In genomic region chr10:50415292-50415691, GRCh38 we compare ENCODE assay signal across 19 cellular contexts.
DNase-seq lines count a peak whose midpoint lies in the region; ATAC-seq, FAIRE-seq and TF ChIP-seq lines count a peak whose summit lies in the region.
"Had no signal": no experiment of that assay in that cellular context is flagged by ENCODE, and none has a peak within 500 bp of the region (broad histone marks: within the 10 kb centered on the region; RNA-seq: fewer than 3 reads in every experiment).

No MANE protein-coding gene starts in this region.

- POLR2A ChIA-PET in CD8-positive, alpha-beta memory T cell (lab: Charles Lee), result no interaction called here
- POLR2A ChIA-PET in PC-9 (lab: Charles Lee; ENCODE audit: unreplicated experiment), result no interaction called here

- H3K9me3 ChIP-seq in CD8-positive, alpha-beta memory T cell (ENCODE audit: low read length), result no peaks in the 10 kb centered on the region
- H3K9me3 ChIP-seq in PC-9 (ENCODE audit: insufficient read depth, low read depth) (no peaks in the 10 kb centered on the region), kidney (ENCODE audit: control insufficient read depth in 1 of 2, low read length in 2 of 2) (no peaks in the 10 kb centered on the region), heart right ventricle (no peaks in the 10 kb centered on the region)
- H3K9me3 ChIP-seq: BE2C had no signal

- DNase-seq in CD8-positive, alpha-beta memory T cell, result no peak
- DNase-seq in PC-9 (no peak), kidney (no peak), heart right ventricle (no peak), HK-2 (ENCODE audit: unreplicated experiment) (no peak), endothelial cell (ENCODE audit: low spot score) (no peak)
- DNase-seq in stimulated activated effector memory CD8-positive, alpha-beta T cell treated with anti-CD3 and anti-CD28 coated beads, Interleukin-12 subunit alpha, Interleukin-12 subunit beta, amount 100 ng/mL, for 72 hours (ENCODE audit: low spot score in 2 of 2), result no peak
- DNase-seq: BE2C; CD4-positive, alpha-beta memory T cell; DMS79; HFFc6; NCI-H1048; NCI-H146; NCI-H2081; NCI-H748 treated with DMSO at 0.1 percent for 48 hours; PC-3 had no signal

- no peak for ATAC-seq in stimulated activated effector memory CD8-positive, alpha-beta T cell treated with anti-CD3 and anti-CD28 coated beads, Interleukin-12 subunit alpha, Interleukin-12 subunit beta, amount 100 ng/mL, for 72 hours
- ATAC-seq in heart right ventricle, result no peak
- ATAC-seq: HepG2, PC-3 had no signal

- no peaks in the 10 kb centered on the region for H3K36me3 ChIP-seq in CD8-positive, alpha-beta memory T cell (ENCODE audit: insufficient read depth, low read length)
- H3K36me3 ChIP-seq in PC-9 (ENCODE audit: low read depth), result peaks cover 20% of the 10 kb centered on the region
- H3K36me3 ChIP-seq in kidney (ENCODE audit: control insufficient read depth in 1 of 2, insufficient read depth in 2 of 2, low read length in 2 of 2), result no peaks in the 10 kb centered on the region
- no peaks in the 10 kb centered on the region for H3K36me3 ChIP-seq in heart right ventricle
- H3K36me3 ChIP-seq: BE2C had no signal

- H3K4me3 ChIP-seq in CD8-positive, alpha-beta memory T cell (ENCODE audit: low read length), result no peak overlapping the region
- H3K4me3 ChIP-seq in PC-9 (peak overlapping the region; percentile 96), kidney (ENCODE audit: low read length in 2 of 2) (peak overlapping the region; percentile 39 to 51), heart right ventricle (no peak overlapping the region)

- TF ChIP-seq CTCF in PC-9 (conservative IDR thresholded peaks at IDR 0.05) (no peak), kidney (IDR thresholded peaks at IDR 0.05; ENCODE audit: borderline replicate concordance, extremely low read depth, insufficient read depth) (no peak), heart right ventricle (IDR thresholded peaks at IDR 0.05) (no peak), endothelial cell (IDR thresholded peaks at IDR 0.05; ENCODE audit: unreplicated experiment) (no peak)

- 75 to 82% methylated on average over 3 of the region's 3 CpGs for WGBS in heart right ventricle, 2 donors

- FAIRE-seq in kidney (lab: Jason Lieb, UNC), result no peak
- FAIRE-seq: D721Med, GM12892, HepG2 had no signal

- intact Hi-C loops in PC-9 (cut with micrococcal nuclease; ENCODE audit: unreplicated experiment), result loop anchor here (5.0 kb wide), 3 partner anchors 97 to 147 kb away; no protein-coding TSS in a partner anchor
- intact Hi-C loops in kidney (cut with DNase I), result no loop called here
- intact Hi-C loops in heart right ventricle (cut with DNase I), result loop anchor here in 6 of 10 donors (5.0 to 10.0 kb wide), 4 partner anchors 90 to 207 kb away; partner anchors contain the start of gene SGMS1 (in 4 of the 6)

- peaks cover 36 to 84% (median 78%) of the 10 kb centered on the region in 3 donors for H3K4me1 Mint-ChIP-seq in CD8-positive, alpha-beta memory T cell
- H3K4me1 Mint-ChIP-seq in stimulated activated effector memory CD8-positive, alpha-beta T cell treated with anti-CD3 and anti-CD28 coated beads, Interleukin-12 subunit alpha, Interleukin-12 subunit beta, amount 100 ng/mL, for 72 hours, result peaks cover 41% of the 10 kb centered on the region
- peaks cover 5% of the 10 kb centered on the region for H3K4me1 Mint-ChIP-seq in endothelial cell (ENCODE audit: unreplicated experiment)

- H3K27me3 Mint-ChIP-seq in CD8-positive, alpha-beta memory T cell, result no peaks in the 10 kb centered on the region
- no peaks in the 10 kb centered on the region for H3K27me3 Mint-ChIP-seq in endothelial cell (ENCODE audit: unreplicated experiment)
- H3K27me3 Mint-ChIP-seq: CD4-positive, alpha-beta memory T cell had no signal

- CTCF ChIA-PET in CD8-positive, alpha-beta memory T cell (lab: Charles Lee), result no interaction called here
- CTCF ChIA-PET in PC-9 (lab: Charles Lee), result no interaction called here

- H3K36me3 Mint-ChIP-seq in CD8-positive, alpha-beta memory T cell, result peaks cover 0 to 2% (median 0%) of the 10 kb centered on the region in 3 donors
- no peaks in the 10 kb centered on the region for H3K36me3 Mint-ChIP-seq in stimulated activated effector memory CD8-positive, alpha-beta T cell treated with anti-CD3 and anti-CD28 coated beads, Interleukin-12 subunit alpha, Interleukin-12 subunit beta, amount 100 ng/mL, for 72 hours
- H3K36me3 Mint-ChIP-seq in endothelial cell (ENCODE audit: low read depth, unreplicated experiment), result no peaks in the 10 kb centered on the region

- H3K9ac ChIP-seq in kidney (ENCODE audit: low read length in 2 of 2), result peak overlapping the region in 1 of 2 donors; percentile 30

- no peaks in the 10 kb centered on the region for H3K9me3 Mint-ChIP-seq in CD8-positive, alpha-beta memory T cell
- H3K9me3 Mint-ChIP-seq in stimulated activated effector memory CD8-positive, alpha-beta T cell treated with anti-CD3 and anti-CD28 coated beads, Interleukin-12 subunit alpha, Interleukin-12 subunit beta, amount 100 ng/mL, for 72 hours, result no peaks in the 10 kb centered on the region
- H3K9me3 Mint-ChIP-seq in endothelial cell (ENCODE audit: unreplicated experiment), result no peaks in the 10 kb centered on the region
- H3K9me3 Mint-ChIP-seq: CD4-positive, alpha-beta memory T cell; HFFc6 had no signal

- H4K20me1 ChIP-seq in PC-9 (ENCODE audit: insufficient read depth), result peaks cover 21% of the 10 kb centered on the region; the same call in 1 of the 2 replicates

- peak overlapping the region; percentile 68 for H3K27ac ChIP-seq in CD8-positive, alpha-beta memory T cell (ENCODE audit: low read depth, low read length)
- H3K27ac ChIP-seq in PC-9 (0 out of 2 replicates have a peak overlapping the region, but pooled peaks have one; percentile 92), kidney (ENCODE audit: low read depth in 2 of 2, low read length in 2 of 2) (no peak overlapping the region), heart right ventricle (no peak overlapping the region)

- peak overlapping the region in 3 of 7 donors; percentile 53 to 66 (median 65) for H3K4me3 Mint-ChIP-seq in CD8-positive, alpha-beta memory T cell
- peak overlapping the region; percentile 1 for H3K4me3 Mint-ChIP-seq in stimulated activated effector memory CD8-positive, alpha-beta T cell treated with anti-CD3 and anti-CD28 coated beads, Interleukin-12 subunit alpha, Interleukin-12 subunit beta, amount 100 ng/mL, for 72 hours
- no peak overlapping the region for H3K4me3 Mint-ChIP-seq in endothelial cell (ENCODE audit: unreplicated experiment)

- H3K27me3 ChIP-seq in CD8-positive, alpha-beta memory T cell (ENCODE audit: insufficient read depth, low read length, poor library complexity, severe bottlenecking), result no peaks in the 10 kb centered on the region
- H3K27me3 ChIP-seq in PC-9 (ENCODE audit: insufficient read depth, low read depth) (no peaks in the 10 kb centered on the region), heart right ventricle (no peaks in the 10 kb centered on the region)
- H3K27me3 ChIP-seq: BE2C had no signal

- BruUV-seq in PC-9 (replicated peaks; lab: Mats Ljungman, UMichigan), result no TSS peak

- peak overlapping the region; percentile 77 for H3K4me2 ChIP-seq in PC-9

- H3F3A ChIP-seq in PC-9 (ENCODE audit: insufficient read depth, low read depth), result peaks cover 20% of the 10 kb centered on the region

- peaks cover 95% of the 10 kb centered on the region for H3K79me2 ChIP-seq in PC-9 (ENCODE audit: low read depth)

- H2AFZ ChIP-seq in PC-9, result no peak overlapping the region

- no peak overlapping the region for H3K27ac Mint-ChIP-seq in CD8-positive, alpha-beta memory T cell
- H3K27ac Mint-ChIP-seq in stimulated activated effector memory CD8-positive, alpha-beta T cell treated with anti-CD3 and anti-CD28 coated beads, Interleukin-12 subunit alpha, Interleukin-12 subunit beta, amount 100 ng/mL, for 72 hours, result no peak overlapping the region
- H3K27ac Mint-ChIP-seq in endothelial cell (ENCODE audit: unreplicated experiment), result no peak overlapping the region
- H3K27ac Mint-ChIP-seq: HFFc6 had no signal

- H3K4me1 ChIP-seq in CD8-positive, alpha-beta memory T cell (ENCODE audit: insufficient read depth, low read length), result peaks cover 11% of the 10 kb centered on the region
- peaks cover 81% of the 10 kb centered on the region for H3K4me1 ChIP-seq in PC-9 (replicated peaks; ENCODE audit: insufficient read depth)
- H3K4me1 ChIP-seq in kidney (ENCODE audit: control insufficient read depth in 1 of 2, insufficient read depth in 1 of 2, low read depth in 1 of 2, low read length in 2 of 2), result peaks cover 13 to 14% of the 10 kb centered on the region in 2 donors
- H3K4me1 ChIP-seq in heart right ventricle, result peaks cover 0 to 78% (median 36%) of the 10 kb centered on the region in 9 donors
- H3K4me1 ChIP-seq: BE2C had no signal

- no peaks in the 10 kb centered on the region for H3K9me2 ChIP-seq in PC-9 (ENCODE audit: insufficient read depth)

Comparison
In these comparisons a context has a peak if more than half of its experiments do, and no peak if none do; other contexts are left out.
1. H3K27ac ChIP-seq: peak in CD8-positive, alpha-beta memory T cell (single experiment) and PC-9 (single experiment); none in kidney (0 of 2) and heart right ventricle (0 of 10).
2. H3K4me3 ChIP-seq: peak in PC-9 (single experiment) and kidney (2 of 2); none in CD8-positive, alpha-beta memory T cell (single experiment) and heart right ventricle (0 of 10).